In the genomic region with DNA sequence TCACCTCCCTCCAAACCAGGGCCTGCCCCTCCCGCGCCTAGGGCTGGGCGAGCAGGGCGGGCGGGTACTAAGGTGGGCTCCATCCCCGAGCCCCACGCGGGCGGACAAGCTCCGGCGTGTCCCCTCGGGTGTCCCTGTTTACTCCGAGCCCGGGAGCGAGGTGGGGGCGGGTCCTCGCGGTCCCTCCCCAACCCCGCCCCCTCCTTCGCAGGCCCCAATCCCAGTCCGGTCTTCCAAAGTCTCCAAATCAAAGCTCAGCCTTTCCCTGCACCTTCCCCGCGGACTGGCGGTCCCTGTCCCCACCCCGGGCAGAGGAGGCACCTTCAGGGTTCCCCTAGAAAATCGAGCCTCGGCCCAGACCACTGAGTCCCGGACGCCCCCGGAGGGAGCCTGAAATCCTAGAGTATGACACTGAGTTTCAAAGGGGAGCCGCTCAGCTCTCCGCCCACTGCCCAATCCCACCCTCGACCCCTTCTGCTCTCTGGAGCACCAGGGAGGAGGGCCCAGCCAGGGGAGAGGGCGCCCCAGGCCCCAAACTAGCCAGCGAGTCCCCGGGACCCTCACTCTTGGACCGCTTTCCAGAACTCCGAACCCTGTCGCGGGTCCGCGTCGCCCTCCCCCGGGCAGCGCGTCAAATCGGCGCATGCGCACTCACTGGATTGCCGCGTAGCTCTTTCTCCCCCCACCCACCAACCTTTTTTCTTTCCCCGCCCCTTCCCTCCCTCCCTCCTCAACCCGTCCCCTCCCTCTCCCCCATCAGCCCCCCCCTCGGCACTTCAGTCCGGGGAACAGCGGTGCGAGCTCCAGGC, we compare ENCODE assay signal across 8 cellular contexts. TPM values are rescaled to one million over a fixed set of nuclear protein-coding genes. Genes with fewer than 3 reads are reported as not detected.
A peak's percentile ranks its signal among the peaks of the same experiment; 100 is the strongest.
DNase-seq lines count a peak whose midpoint lies in the region; ATAC-seq and TF ChIP-seq lines count a peak whose summit lies in the region.

A gene (plus strand): TSS at position 774 of the 809 bp plus-strand sequence. CDS start 482 bp downstream, outside the sequence.

- H3K27ac Mint-ChIP-seq in naive B cell = peak within 1 kb of the TSS in 2 of 6 donors; percentile 39 to 61

- H3K36me3 ChIP-seq in Panc1 (ENCODE audit: control insufficient read depth, insufficient read depth, low read length) = no peaks in the 10 kb centered on the region

- TF ChIP-seq CTCF in Panc1 (IDR thresholded peaks at IDR 0.05) = no peak

- H3K27ac ChIP-seq in Panc1 (ENCODE audit: low read length) = peak within 1 kb of the TSS; percentile 62; the same call in 1 of the 2 replicates

- peak within 1 kb of the TSS; percentile 78 to 81 for H3K4me3 ChIP-seq in Panc1 (ENCODE audit: low read depth in 2 of 2, low read length in 2 of 2)

- H3K4me1 Mint-ChIP-seq in naive B cell = peaks cover 12 to 17% (median 16%) of the 10 kb centered on the region in 3 donors

- 0 out of 2 replicates have a peak, but pooled peaks cover 3% of the 10 kb centered on the region for H3K27me3 ChIP-seq in Panc1 (ENCODE audit: control insufficient read depth, insufficient read depth, low read length)

- peaks cover 0 to 2% (median 0%) of the 10 kb centered on the region in 7 donors for H3K9me3 Mint-ChIP-seq in naive B cell

- CTCF ChIA-PET in Panc1 (lab: Charles Lee) = interaction anchor here (0.6 to 1.3 kb wide), 16 partner anchors 16 to 115 kb away, joined by 3 to 10 read pairs (median 4); a partner anchor contains a TSS

- H3K9me3 ChIP-seq in Panc1 (ENCODE audit: control insufficient read depth, insufficient read depth, low read depth, low read length) = peaks cover 3% of the 10 kb centered on the region; the same call in 1 of the 2 replicates

- intact Hi-C loops in Panc1 (cut with micrococcal nuclease; ENCODE audit: unreplicated experiment) = no loop called here

- DNase-seq in COLO829 (ENCODE audit: low spot score) (peak; percentile 96), HPDE6-E6E7 (ENCODE audit: extremely low spot score) (peak; percentile 83), Panc1 (ENCODE audit: low read depth, low spot score) (peak; percentile 22), fibroblast of peridontal ligament (ENCODE audit: extremely low read depth) (peak; percentile 90), naive B cell (peak; percentile 57)
- DNase-seq in activated effector memory CD4-positive, alpha-beta T cell treated with Interleukin-2 at 50 U/mL for 16 hours = peak; percentile 68
- DNase-seq in stimulated activated CD8-positive, alpha-beta memory T cell treated with anti-CD3 and anti-CD28 coated beads, Interleukin-7, amount 100 ng/mL, for 4 hours (ENCODE audit: low read depth in 2 of 2) = peak; percentile 62 to 72

- peaks cover 20 to 43% (median 38%) of the 10 kb centered on the region in 3 donors for H3K27me3 Mint-ChIP-seq in naive B cell

- H3K36me3 Mint-ChIP-seq in naive B cell = peaks cover 0 to 9% of the 10 kb centered on the region in 2 donors

- in situ Hi-C loops in Panc1 (cut with HindIII; ENCODE audit: low pct_unique_long_range_greater_than_20kb, low sequenced_read_pairs) = no loop called here

- BruUV-seq in Panc1 (replicated peaks; lab: Mats Ljungman, UMichigan) = no TSS peak

- peak within 1 kb of the TSS; percentile 89 to 94 (median 90) for H3K4me3 Mint-ChIP-seq in naive B cell

- ATAC-seq in Panc1 = peak; percentile 89
- peak; percentile 43 to 48 for ATAC-seq in naive B cell (ENCODE audit: low read depth in 2 of 2)
- ATAC-seq in GM19328 (IDR thresholded peaks at IDR 0.05; ENCODE audit: unreplicated experiment) = no peak

- 0 out of 2 replicates have a peak, but pooled peaks cover 5% of the 10 kb centered on the region for H3K4me1 ChIP-seq in Panc1 (ENCODE audit: control insufficient read depth, insufficient read depth, low read length)

- POLR2A ChIA-PET in Panc1 (lab: Charles Lee) = interaction anchor here (0.5 to 0.7 kb wide), 4 partner anchors 11 to 86 kb away, joined by 3 to 5 read pairs (median 3); no protein-coding TSS in a partner anchor

RNA-seq across cellular contexts. Expression of the gene that starts here (rescaled TPM):
- total RNA-seq in Panc1 (2021; ENCODE audit: unreplicated experiment) = 9.0 TPM
- polyA plus RNA-seq in Panc1 (2012; ENCODE audit: insufficient read length) = 28.2 TPM
- under 1 TPM in 3 of 6 donors, not detected in 3; 0.04 to 0.55 (median 0.09) TPM for polyA plus RNA-seq in naive B cell (ENCODE audit: low read depth in 6 of 6)

Comparison
In these comparisons a context has a peak if more than half of its experiments do, and no peak if none do; other contexts are left out.
1. Peak in DNase-seq and ATAC-seq in naive B cell; RNA of the gene not detected or under 1 TPM.
2. DNase-seq: peak in every context shown above with its lines; median percentile 96 in COLO829; 90 in fibroblast of peridontal ligament; 83 in HPDE6-E6E7; 68 in activated effector memory CD4-positive, alpha-beta T cell treated with Interleukin-2 at 50 U/mL for 16 hours; 67 in stimulated activated CD8-positive, alpha-beta memory T cell treated with anti-CD3 and anti-CD28 coated beads, Interleukin-7, amount 100 ng/mL, for 4 hours; 57 in naive B cell; 22 in Panc1.